Comparison of ENCODE assay signal across 20 cellular contexts in genomic region chr17:17813055-17813724, GRCh38. TPM values are rescaled to one million over a fixed set of nuclear protein-coding genes. Genes with fewer than 3 reads are reported as not detected.
DNase-seq lines count a peak whose midpoint lies in the region; ATAC-seq and TF ChIP-seq lines count a peak whose summit lies in the region.
"Had no signal": no experiment of that assay in that cellular context is flagged by ENCODE, and none has a peak within 500 bp of the region (broad histone marks: within the 10 kb centered on the region; RNA-seq: fewer than 3 reads in every experiment).

No MANE protein-coding gene starts in this region.

- no peaks in the 10 kb centered on the region for H3K27me3 Mint-ChIP-seq in activated CD4-positive, alpha-beta memory T cell treated with anti-CD3 and anti-CD28 coated beads for 36 hours
- no peaks in the 10 kb centered on the region for H3K27me3 Mint-ChIP-seq in activated CD4-positive, alpha-beta memory T cell treated with anti-CD3 and anti-CD28 coated beads, Interleukin-2, amount 10 ng/mL, durations not matched to agents 7 days and 5 days

- CTCF ChIA-PET in activated CD4-positive, alpha-beta memory T cell treated with anti-CD3 and anti-CD28 coated beads for 36 hours (lab: Charles Lee), result interaction anchor here (0.7 to 9.5 kb wide), 16 partner anchors 8 to 220 kb away, joined by 3 to 173 read pairs (median 6); partner anchors contain the start of gene SREBF1
- CTCF ChIA-PET in activated CD4-positive, alpha-beta memory T cell treated with anti-CD3 and anti-CD28 coated beads, Interleukin-2, amount 10 ng/mL, durations not matched to agents 7 days and 5 days (lab: Charles Lee), result interaction anchor here (0.6 to 6.4 kb wide), 9 partner anchors 8 to 1438 kb away, joined by 3 to 89 read pairs (median 4); no protein-coding TSS in a partner anchor
- CTCF ChIA-PET in Panc1 (lab: Charles Lee), result interaction anchor here (0.6 to 0.7 kb wide), 2 partner anchors 14 to 29 kb away, joined by 3 to 4 read pairs; no protein-coding TSS in a partner anchor

- peaks cover 41% of the 10 kb centered on the region for H3K36me3 Mint-ChIP-seq in activated CD4-positive, alpha-beta memory T cell treated with anti-CD3 and anti-CD28 coated beads for 36 hours
- H3K36me3 Mint-ChIP-seq in activated CD4-positive, alpha-beta memory T cell treated with anti-CD3 and anti-CD28 coated beads, Interleukin-2, amount 10 ng/mL, durations not matched to agents 7 days and 5 days (ENCODE audit: low read depth), result peaks cover 51% of the 10 kb centered on the region
- H3K36me3 Mint-ChIP-seq in stimulated activated effector memory CD8-positive, alpha-beta T cell treated with anti-CD3 and anti-CD28 coated beads, Interleukin-12 subunit alpha, Interleukin-12 subunit beta, amount 100 ng/mL, for 72 hours, result peaks cover 76% of the 10 kb centered on the region

- H3K4me1 ChIP-seq in Panc1 (ENCODE audit: control insufficient read depth, insufficient read depth, low read length), result peaks cover 55% of the 10 kb centered on the region
- peaks cover 0 to 2% of the 10 kb centered on the region in 2 donors for H3K4me1 ChIP-seq in ascending aorta
- H3K4me1 ChIP-seq: pancreas had no signal

- in situ Hi-C loops in Panc1 (cut with HindIII; ENCODE audit: low pct_unique_long_range_greater_than_20kb, low sequenced_read_pairs), result no loop called here

- H3K4me3 Mint-ChIP-seq in activated CD4-positive, alpha-beta memory T cell treated with anti-CD3 and anti-CD28 coated beads for 36 hours, result no peak overlapping the region
- H3K4me3 Mint-ChIP-seq in activated CD4-positive, alpha-beta memory T cell treated with anti-CD3 and anti-CD28 coated beads, Interleukin-2, amount 10 ng/mL, durations not matched to agents 7 days and 5 days, result no peak overlapping the region
- no peak overlapping the region for H3K4me3 Mint-ChIP-seq in stimulated activated effector memory CD8-positive, alpha-beta T cell treated with anti-CD3 and anti-CD28 coated beads, Interleukin-12 subunit alpha, Interleukin-12 subunit beta, amount 100 ng/mL, for 72 hours

- no peak for TF ChIP-seq CTCF in Panc1 (IDR thresholded peaks at IDR 0.05)
- no peak for TF ChIP-seq CTCF in ascending aorta (IDR thresholded peaks at IDR 0.05)

- no peaks in the 10 kb centered on the region for H3K9me3 Mint-ChIP-seq in activated CD4-positive, alpha-beta memory T cell treated with anti-CD3 and anti-CD28 coated beads for 36 hours
- no peaks in the 10 kb centered on the region for H3K9me3 Mint-ChIP-seq in activated CD4-positive, alpha-beta memory T cell treated with anti-CD3 and anti-CD28 coated beads, Interleukin-2, amount 10 ng/mL, durations not matched to agents 7 days and 5 days
- no peaks in the 10 kb centered on the region for H3K9me3 Mint-ChIP-seq in stimulated activated effector memory CD8-positive, alpha-beta T cell treated with anti-CD3 and anti-CD28 coated beads, Interleukin-12 subunit alpha, Interleukin-12 subunit beta, amount 100 ng/mL, for 72 hours

- POLR2A ChIA-PET in activated CD4-positive, alpha-beta memory T cell treated with anti-CD3 and anti-CD28 coated beads for 36 hours (lab: Charles Lee), result interaction anchor here (1.1 to 3.0 kb wide), 2 partner anchors 23 to 28 kb away, joined by 3 to 10 read pairs; partner anchors contain the start of gene SREBF1
- POLR2A ChIA-PET in activated CD4-positive, alpha-beta memory T cell treated with anti-CD3 and anti-CD28 coated beads, Interleukin-2, amount 10 ng/mL, durations not matched to agents 7 days and 5 days (lab: Charles Lee), result interaction anchor here (0.7 to 2.7 kb wide), 5 partner anchors 10 to 41 kb away, joined by 3 to 13 read pairs (median 6); partner anchors contain the start of gene SREBF1
- POLR2A ChIA-PET in Panc1 (lab: Charles Lee), result interaction anchor here (1.9 kb wide), 1 partner anchor 23 kb away, joined by 5 read pairs; the partner anchor contains the start of gene SREBF1

- no peaks in the 10 kb centered on the region; the same call in 1 of the 2 replicates for H3K36me3 ChIP-seq in Panc1 (ENCODE audit: control insufficient read depth, insufficient read depth, low read length)
- H3K36me3 ChIP-seq in ascending aorta, result peaks cover 15 to 38% of the 10 kb centered on the region in 2 donors

- no peak for DNase-seq in activated CD4-positive, alpha-beta memory T cell treated with anti-CD3 and anti-CD28 coated beads for 36 hours
- DNase-seq in activated CD4-positive, alpha-beta memory T cell treated with anti-CD3 and anti-CD28 coated beads, Interleukin-2, amount 10 ng/mL, durations not matched to agents 7 days and 5 days, result no peak
- DNase-seq in Panc1 (ENCODE audit: low read depth, low spot score) (no peak), epithelial cell of prostate (ENCODE audit: low read depth, low spot score) (no peak), GOT3 (lab: John Stamatoyannopoulos, UW) (no peak), ascending aorta (ENCODE audit: low spot score in 2 of 2) (no peak)
- no peak for DNase-seq in stimulated activated effector memory CD8-positive, alpha-beta T cell treated with anti-CD3 and anti-CD28 coated beads, Interleukin-12 subunit alpha, Interleukin-12 subunit beta, amount 100 ng/mL, for 72 hours (ENCODE audit: low spot score in 2 of 2)
- no peak for DNase-seq in activated CD4-positive, CD25-positive, alpha-beta regulatory T cell treated with anti-CD3 and anti-CD28 coated beads, Interleukin-2, amount 50 U/mL, for 72 hours
- DNase-seq: activated CD4-positive, alpha-beta T cell treated with anti-CD3 and anti-CD28 coated beads, Interleukin-2, amount 50 U/mL, for 1 hour; central memory CD4-positive, alpha-beta T cell; DMS 273 treated with DMSO at 0.1 percent for 48 hours; GDM1; KG1; NCI-H1092; NCI-H524 treated with DMSO at 0.1 percent for 48 hours; stimulated activated CD4-positive, alpha-beta T cell treated with anti-CD3 and anti-CD28 coated beads, Interleukin-4, amount 100 ng/mL, for 1 hour; T1000 had no signal

- H3K27me3 ChIP-seq in Panc1 (ENCODE audit: control insufficient read depth, insufficient read depth, low read length) (no peaks in the 10 kb centered on the region), ascending aorta (no peaks in the 10 kb centered on the region)
- H3K27me3 ChIP-seq: BLaER1 treated with 17β-estradiol and CSF1 and Interleukin-3, amounts not matched to agents 10 nM and 100 nM; pancreas; tibial nerve had no signal

- H3K27ac ChIP-seq in Panc1 (ENCODE audit: low read length) (peak overlapping the region; percentile 54), epithelial cell of prostate (peak overlapping the region; percentile 23), ascending aorta (no peak overlapping the region)
- H3K27ac ChIP-seq: BLaER1 treated with 17β-estradiol and CSF1 and Interleukin-3, amounts not matched to agents 10 nM and 100 nM had no signal

- no TSS peak for BruUV-seq in Panc1 (replicated peaks; lab: Mats Ljungman, UMichigan)

- no peak overlapping the region for H3K4me3 ChIP-seq in Panc1 (ENCODE audit: low read depth in 2 of 2, low read length in 2 of 2)
- no peak overlapping the region for H3K4me3 ChIP-seq in ascending aorta
- H3K4me3 ChIP-seq: BLaER1 treated with 17β-estradiol and CSF1 and Interleukin-3, amounts not matched to agents 10 nM and 100 nM; pancreas; tibial nerve had no signal

- H3K9me3 ChIP-seq in Panc1 (ENCODE audit: control insufficient read depth, insufficient read depth, low read depth, low read length) (no peaks in the 10 kb centered on the region), ascending aorta (no peaks in the 10 kb centered on the region)
- H3K9me3 ChIP-seq: BLaER1 treated with 17β-estradiol and CSF1 and Interleukin-3, amounts not matched to agents 10 nM and 100 nM; pancreas; tibial nerve had no signal

- no peak for ATAC-seq in Panc1
- ATAC-seq in stimulated activated effector memory CD8-positive, alpha-beta T cell treated with anti-CD3 and anti-CD28 coated beads, Interleukin-12 subunit alpha, Interleukin-12 subunit beta, amount 100 ng/mL, for 72 hours, result no peak

- peaks cover 4% of the 10 kb centered on the region for H3K4me1 Mint-ChIP-seq in activated CD4-positive, alpha-beta memory T cell treated with anti-CD3 and anti-CD28 coated beads for 36 hours (ENCODE audit: low read depth)
- H3K4me1 Mint-ChIP-seq in activated CD4-positive, alpha-beta memory T cell treated with anti-CD3 and anti-CD28 coated beads, Interleukin-2, amount 10 ng/mL, durations not matched to agents 7 days and 5 days, result peaks cover 21% of the 10 kb centered on the region
- peaks cover 9% of the 10 kb centered on the region for H3K4me1 Mint-ChIP-seq in stimulated activated effector memory CD8-positive, alpha-beta T cell treated with anti-CD3 and anti-CD28 coated beads, Interleukin-12 subunit alpha, Interleukin-12 subunit beta, amount 100 ng/mL, for 72 hours

- intact Hi-C loops in activated CD4-positive, alpha-beta memory T cell treated with anti-CD3 and anti-CD28 coated beads for 36 hours (cut with micrococcal nuclease), result no loop called here
- intact Hi-C loops in Panc1 (cut with micrococcal nuclease; ENCODE audit: unreplicated experiment), result loop anchor here (5.0 kb wide), 1 partner anchor 44 kb away; no protein-coding TSS in a partner anchor
- intact Hi-C loops in ascending aorta (cut with DNase I), result loop anchor here (2.0 kb wide), 1 partner anchor 220 kb away; no protein-coding TSS in a partner anchor

- H3K27ac Mint-ChIP-seq in activated CD4-positive, alpha-beta memory T cell treated with anti-CD3 and anti-CD28 coated beads for 36 hours, result peak overlapping the region; percentile 38
- H3K27ac Mint-ChIP-seq in activated CD4-positive, alpha-beta memory T cell treated with anti-CD3 and anti-CD28 coated beads, Interleukin-2, amount 10 ng/mL, durations not matched to agents 7 days and 5 days, result no peak overlapping the region
- peak overlapping the region; percentile 17 for H3K27ac Mint-ChIP-seq in stimulated activated effector memory CD8-positive, alpha-beta T cell treated with anti-CD3 and anti-CD28 coated beads, Interleukin-12 subunit alpha, Interleukin-12 subunit beta, amount 100 ng/mL, for 72 hours

RNA-seq across cellular contexts. Expression of gene SREBF1, which starts 23.6 kb away (rescaled TPM):
- total RNA-seq in activated CD4-positive, alpha-beta memory T cell treated with anti-CD3 and anti-CD28 coated beads for 36 hours, result 100 to 1,000 TPM in 1 of 2 experiments, 10 to 100 TPM in 1; 93.7 to 106 TPM
- total RNA-seq in activated CD4-positive, alpha-beta memory T cell treated with anti-CD3 and anti-CD28 coated beads, Interleukin-2, amount 10 ng/mL, durations not matched to agents 7 days and 5 days, result 100 to 1,000 TPM; 177 to 186 TPM
- 230 TPM for total RNA-seq in Panc1 (2021; ENCODE audit: unreplicated experiment)
- polyA plus RNA-seq in Panc1 (2012; ENCODE audit: insufficient read length), result 434 TPM
- 141 TPM for total RNA-seq in ascending aorta

Comparison
In these comparisons a context has a peak if more than half of its experiments do, and no peak if none do; other contexts are left out.
1. H3K27ac ChIP-seq: peak in Panc1 (single experiment) and epithelial cell of prostate (single experiment); none in ascending aorta (0 of 2).